Comparison of ENCODE assay signal across 8 cellular contexts in the genomic region with DNA sequence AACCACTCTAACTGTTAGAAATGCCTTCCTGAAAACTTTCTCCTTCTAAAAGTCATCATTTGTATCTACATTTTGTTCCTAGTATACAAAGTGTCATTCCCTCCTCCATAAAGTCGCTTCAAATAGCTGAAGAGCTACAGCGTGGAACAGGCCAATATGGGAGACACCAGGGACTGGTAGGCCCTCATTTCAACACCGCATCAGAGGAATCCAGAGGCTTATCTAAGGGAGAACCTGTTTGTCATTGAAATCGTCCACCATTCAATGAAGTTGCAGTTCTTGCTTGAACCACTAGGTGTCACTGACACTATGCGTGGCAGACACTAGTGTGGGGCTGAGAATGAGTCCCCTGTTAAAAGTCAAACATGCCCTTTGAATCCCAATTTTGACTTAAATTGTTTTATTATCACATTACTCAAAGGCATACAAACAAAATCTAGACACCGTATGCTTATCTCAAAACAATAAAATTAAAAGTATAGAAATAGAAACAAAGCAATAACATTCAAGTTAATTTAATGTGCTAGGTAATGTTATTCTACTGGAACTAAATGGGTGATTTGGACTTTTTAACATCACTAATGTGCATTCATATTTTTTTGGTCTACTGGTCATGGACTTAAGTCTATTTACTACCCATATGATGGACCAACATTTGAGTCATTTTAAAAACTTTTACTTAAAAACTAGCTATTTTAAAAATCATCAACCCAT.
DNase-seq lines count a peak whose midpoint lies in the region; ATAC-seq and TF ChIP-seq lines count a peak whose summit lies in the region.

No MANE protein-coding gene starts in this region.

- H3K9me3 ChIP-seq in adipocyte (ENCODE audit: control insufficient read depth, low read length): no peaks in the 10 kb centered on the region
- no peaks in the 10 kb centered on the region for H3K9me3 ChIP-seq in left ventricle myocardium inferior (replicated peaks)
- H3K9me3 ChIP-seq in ovary: no peaks in the 10 kb centered on the region

- H3K4me1 ChIP-seq in adipocyte (ENCODE audit: control insufficient read depth, insufficient read depth, low read length) (peaks cover 43% of the 10 kb centered on the region), left ventricle myocardium inferior (no peaks in the 10 kb centered on the region), ovary (ENCODE audit: insufficient read depth) (no peaks in the 10 kb centered on the region)

- H3K36me3 ChIP-seq in adipocyte (ENCODE audit: control insufficient read depth, insufficient read depth, low read length, severe bottlenecking) (no peaks in the 10 kb centered on the region), left ventricle myocardium inferior (no peaks in the 10 kb centered on the region), ovary (no peaks in the 10 kb centered on the region)

- H3K9ac ChIP-seq in adipocyte (ENCODE audit: low read length): peak overlapping the region; percentile 60

- TF ChIP-seq CTCF in left ventricle myocardium inferior (IDR thresholded peaks at IDR 0.05; ENCODE audit: borderline replicate concordance) (peak; percentile 94), ovary (IDR thresholded peaks at IDR 0.05) (peak in 1 of 3 donors; percentile 18)

- DNase-seq in DMS53 (lab: John Stamatoyannopoulos, UW) (peak; percentile 79), HCEC 1CT (peak; percentile 37), NCI-H82 (lab: John Stamatoyannopoulos, UW) (peak; percentile 88), adipocyte (ENCODE audit: low read depth) (peak; percentile 79), left ventricle myocardium inferior (no peak), renal cortical epithelial cell (ENCODE audit: low read depth) (peak; percentile 43), ovary (no peak)

- H3K4me3 ChIP-seq in adipocyte (ENCODE audit: low read length) (no peak overlapping the region), left ventricle myocardium inferior (no peak overlapping the region), ovary (no peak overlapping the region)

- H3K27ac ChIP-seq in left ventricle myocardium inferior (replicated peaks) (no peak overlapping the region), ovary (no peak overlapping the region)

- 2% methylated on average over 6 of the region's 6 CpGs for WGBS in ovary, 3 donors

- no peak for ATAC-seq in HG03039 (IDR thresholded peaks at IDR 0.05; ENCODE audit: unreplicated experiment)

- intact Hi-C loops in left ventricle myocardium inferior (cut with micrococcal nuclease) (loop anchor here (10.0 kb wide), 1 partner anchor 115 kb away; no protein-coding TSS in a partner anchor), ovary (cut with DNase I) (loop anchor here in 1 of 4 donors (10.0 kb wide), 1 partner anchor 115 kb away; no protein-coding TSS in a partner anchor)

- no peaks in the 10 kb centered on the region for H3K27me3 ChIP-seq in adipocyte (replicated peaks; ENCODE audit: control insufficient read depth, insufficient read depth, low read length)
- H3K27me3 ChIP-seq in left ventricle myocardium inferior (ENCODE audit: low read depth): peaks cover 43% of the 10 kb centered on the region
- H3K27me3 ChIP-seq in ovary: no peaks in the 10 kb centered on the region

- no peak for TF ChIP-seq POLR2A in ovary (IDR thresholded peaks at IDR 0.05)

- no peak for TF ChIP-seq EP300 in ovary (IDR thresholded peaks at IDR 0.05)

Comparison
In these comparisons a context has a peak if more than half of its experiments do, and no peak if none do; other contexts are left out.
1. DNase-seq: peak in DMS53 (single experiment), HCEC 1CT (single experiment), NCI-H82 (single experiment), adipocyte (single experiment) and renal cortical epithelial cell (single experiment); none in left ventricle myocardium inferior (single experiment) and ovary (0 of 5).